19 cellular contexts compared by ENCODE assay signal in genomic region chr1:223326776-223327175, GRCh38. TPM values are rescaled to one million over a fixed set of nuclear protein-coding genes. Genes with fewer than 3 reads are reported as not detected.
A peak's percentile ranks its signal among the peaks of the same experiment; 100 is the strongest.
DNase-seq lines count a peak whose midpoint lies in the region; ATAC-seq and TF ChIP-seq lines count a peak whose summit lies in the region.
"Had no signal": no experiment of that assay in that cellular context is flagged by ENCODE, and none has a peak within 500 bp of the region (broad histone marks: within the 10 kb centered on the region; RNA-seq: fewer than 3 reads in every experiment).

No MANE protein-coding gene starts in this region.

- DNase-seq in DMS53 (lab: John Stamatoyannopoulos, UW) (peak; percentile 25), DMS53 treated with DMSO at 0.1 percent for 48 hours (lab: John Stamatoyannopoulos, UW; ENCODE audit: unreplicated experiment) (no peak), PC-3 (peak; percentile 57), fibroblast of mammary gland (ENCODE audit: low read depth) (peak; percentile 23), NCI-H1092 treated with DMSO at 0.1 percent for 48 hours (lab: John Stamatoyannopoulos, UW) (no peak), GM13977 (ENCODE audit: low spot score) (no peak)
- DNase-seq in naive thymus-derived CD4-positive, alpha-beta T cell = no peak
- DNase-seq: KG1, MM.1S, NCI-H1105, NCI-H1694, NCI-H524, Peyer's patch, Right ventricle myocardium superior had no signal

- in situ Hi-C loops in GM13977 (cut with MboI; ENCODE audit: low pct_unique_long_range_greater_than_20kb, low sequenced_read_pairs, unreplicated experiment) = no loop called here

- CTCF ChIA-PET in PC-3 (lab: Charles Lee) = no interaction called here
- CTCF ChIA-PET in naive thymus-derived CD4-positive, alpha-beta T cell (lab: Charles Lee) = no interaction called here

- H3K9ac ChIP-seq in PC-3 (ENCODE audit: low read length) = no peak overlapping the region
- H3K9ac ChIP-seq: BLaER1 had no signal

- no peaks in the 10 kb centered on the region for H4K20me1 ChIP-seq in PC-3 (ENCODE audit: low read length)
- H4K20me1 ChIP-seq: BLaER1 had no signal

- no TSS peak for BruUV-seq in PC-3 (replicated peaks; lab: Mats Ljungman, UMichigan)

- H3K4me2 ChIP-seq in PC-3 (ENCODE audit: low read length) = no peak overlapping the region
- H3K4me2 ChIP-seq: BLaER1 had no signal

- H3K4me3 ChIP-seq in PC-3 (ENCODE audit: low read length) (no peak overlapping the region), fibroblast of mammary gland (ENCODE audit: control insufficient read depth, low read depth, low read length) (no peak overlapping the region)
- H3K4me3 ChIP-seq in naive thymus-derived CD4-positive, alpha-beta T cell (ENCODE audit: low read length) = no peak overlapping the region
- H3K4me3 ChIP-seq: BLaER1, HAP-1, Peyer's patch, SK-N-MC had no signal

- H3K4me1 ChIP-seq in PC-3 (ENCODE audit: insufficient read depth, low read length) = no peaks in the 10 kb centered on the region; the same call in 1 of the 2 replicates
- H3K4me1 ChIP-seq in naive thymus-derived CD4-positive, alpha-beta T cell (ENCODE audit: control insufficient read depth in 2 of 2, insufficient read depth in 2 of 2, low read length in 2 of 2) = peaks cover 0 to 37% of the 10 kb centered on the region in 2 donors
- H3K4me1 ChIP-seq: HAP-1, Peyer's patch had no signal

- peaks cover 0 to 4% (median 0%) of the 10 kb centered on the region in 5 donors for H3K27me3 Mint-ChIP-seq in naive thymus-derived CD4-positive, alpha-beta T cell

- TF ChIP-seq CTCF in PC-3 (conservative IDR thresholded peaks at IDR 0.05; ENCODE audit: low read depth, low read length) = no peak
- no peak for TF ChIP-seq CTCF in fibroblast of mammary gland (conservative IDR thresholded peaks at IDR 0.05; ENCODE audit: control insufficient read depth, insufficient read depth, low read depth, low read length)
- TF ChIP-seq CTCF in GM13977 (IDR thresholded peaks at IDR 0.05; ENCODE audit: extremely low read depth, insufficient read depth, missing control alignments) = no peak

- peaks cover 16% of the 10 kb centered on the region for H3K27me3 ChIP-seq in PC-3 (ENCODE audit: low read length)
- no peaks in the 10 kb centered on the region for H3K27me3 ChIP-seq in naive thymus-derived CD4-positive, alpha-beta T cell (ENCODE audit: control insufficient read depth in 2 of 2, insufficient read depth in 2 of 2, low read length in 2 of 2)
- H3K27me3 ChIP-seq: BLaER1, Peyer's patch had no signal

- H3F3A ChIP-seq in PC-3 (ENCODE audit: low read length, unreplicated experiment) = no peaks in the 10 kb centered on the region

- POLR2A ChIA-PET in PC-3 (lab: Charles Lee; ENCODE audit: unreplicated experiment) = no interaction called here
- POLR2A ChIA-PET in naive thymus-derived CD4-positive, alpha-beta T cell (lab: Charles Lee) = interaction anchor here (0.7 kb wide), 1 partner anchor 905 kb away, joined by 3 read pairs; no protein-coding TSS in a partner anchor

- ATAC-seq in PC-3 (no peak), GM21526 (IDR thresholded peaks at IDR 0.05; ENCODE audit: low FRiP score, unreplicated experiment) (no peak)
- no peak for ATAC-seq in naive thymus-derived CD4-positive, alpha-beta T cell

- H2AFZ ChIP-seq in PC-3 (ENCODE audit: low read length) = no peak overlapping the region

- H3K27ac Mint-ChIP-seq in naive thymus-derived CD4-positive, alpha-beta T cell = no peak overlapping the region

- H3K36me3 ChIP-seq in PC-3 (ENCODE audit: low read depth, low read length) = no peaks in the 10 kb centered on the region
- H3K36me3 ChIP-seq in naive thymus-derived CD4-positive, alpha-beta T cell (ENCODE audit: control insufficient read depth in 2 of 3, insufficient read depth in 3 of 3, low read length in 3 of 3) = no peaks in the 10 kb centered on the region
- H3K36me3 ChIP-seq: BLaER1, HAP-1, Peyer's patch had no signal

- H3K9me3 ChIP-seq in PC-3 (ENCODE audit: low read length) = no peaks in the 10 kb centered on the region
- H3K9me3 ChIP-seq in naive thymus-derived CD4-positive, alpha-beta T cell (ENCODE audit: control insufficient read depth in 2 of 3, low read length in 3 of 3) = no peaks in the 10 kb centered on the region
- H3K9me3 ChIP-seq: BLaER1, HAP-1, Peyer's patch had no signal

- no peaks in the 10 kb centered on the region for H3K9me2 ChIP-seq in PC-3 (replicated peaks; ENCODE audit: low read length)

- no peak overlapping the region for H3K27ac ChIP-seq in PC-3 (ENCODE audit: low read length)
- H3K27ac ChIP-seq in naive thymus-derived CD4-positive, alpha-beta T cell (ENCODE audit: low read depth, low read length) = no peak overlapping the region
- H3K27ac ChIP-seq: 22Rv1, BLaER1, Peyer's patch, SK-N-MC had no signal

- no peak overlapping the region for H3K4me3 Mint-ChIP-seq in naive thymus-derived CD4-positive, alpha-beta T cell

- peaks cover 0 to 12% (median 0%) of the 10 kb centered on the region in 5 donors for H3K36me3 Mint-ChIP-seq in naive thymus-derived CD4-positive, alpha-beta T cell

- H3K79me2 ChIP-seq in PC-3 (ENCODE audit: low read length) = no peaks in the 10 kb centered on the region

- intact Hi-C loops in PC-3 (cut with micrococcal nuclease) = no loop called here
- intact Hi-C loops in naive thymus-derived CD4-positive, alpha-beta T cell (cut with micrococcal nuclease) = no loop called here

- H3K4me1 Mint-ChIP-seq in naive thymus-derived CD4-positive, alpha-beta T cell = peaks cover 6 to 52% (median 48%) of the 10 kb centered on the region in 7 donors

- H3K9me3 Mint-ChIP-seq in naive thymus-derived CD4-positive, alpha-beta T cell = no peaks in the 10 kb centered on the region

RNA-seq across cellular contexts. Expression of gene SUSD4, which starts 37.2 kb away (rescaled TPM):
- total RNA-seq in PC-3 (2014; rRNA removed) = 1.3 and 5.2 TPM in 2 replicates
- total RNA-seq in naive thymus-derived CD4-positive, alpha-beta T cell = 10 to 100 TPM in 2 of 5 experiments, 1 to 10 TPM in 2, under 1 TPM in 1; 0.10 to 20.3 (median 7.1) TPM
- polyA plus RNA-seq in naive thymus-derived CD4-positive, alpha-beta T cell = 10 to 100 TPM in 1 of 2 donors, 1 to 10 TPM in 1; 7.7 to 21.5 TPM

Comparison
In these comparisons a context has a peak if more than half of its experiments do, and no peak if none do; other contexts are left out.
1. DNase-seq: peak in DMS53 (single experiment), PC-3 (single experiment) and fibroblast of mammary gland (single experiment); none in DMS53 treated with DMSO at 0.1 percent for 48 hours (single experiment), NCI-H1092 treated with DMSO at 0.1 percent for 48 hours (single experiment), GM13977 (single experiment) and naive thymus-derived CD4-positive, alpha-beta T cell (0 of 9).